ENCODE assay signal across 8 cellular contexts in genomic region chr7:7772385-7772784, GRCh38. TPM values are rescaled to one million over a fixed set of nuclear protein-coding genes. Genes with fewer than 3 reads are reported as not detected.
DNase-seq lines count a peak whose midpoint lies in the region; ATAC-seq lines count a peak whose summit lies in the region.

No MANE protein-coding gene starts in this region.

- no peak overlapping the region for H3K4me2 ChIP-seq in GM23248 (ENCODE audit: unreplicated experiment)

- H3K9ac ChIP-seq in GM23248 = no peak overlapping the region

- H4K20me1 ChIP-seq in GM23248 (ENCODE audit: insufficient read depth) = no peaks in the 10 kb centered on the region

- H3K9me2 ChIP-seq in GM23248 (ENCODE audit: insufficient read depth) = no peaks in the 10 kb centered on the region

- H3K27me3 ChIP-seq in thymus (ENCODE audit: control insufficient read depth, insufficient read depth) (no peaks in the 10 kb centered on the region), GM23248 (replicated peaks; ENCODE audit: insufficient read depth) (no peaks in the 10 kb centered on the region)

- no peak overlapping the region for H3K4me3 ChIP-seq in thymus (ENCODE audit: low read length)
- H3K4me3 ChIP-seq in GM23248 = no peak overlapping the region

- H3K4me1 ChIP-seq in thymus (ENCODE audit: control insufficient read depth, insufficient read depth, low read length) (no peaks in the 10 kb centered on the region), GM23248 (ENCODE audit: insufficient read depth) (0 out of 2 replicates have a peak, but pooled peaks cover 5% of the 10 kb centered on the region)

- H3K79me2 ChIP-seq in GM23248 (ENCODE audit: insufficient read depth) = no peaks in the 10 kb centered on the region

- 55% methylated on average over 6 of the region's 6 CpGs for WGBS in thymus
- 96 to 97% methylated on average over 6 of the region's 6 CpGs for WGBS in GM23248 (ENCODE audit: low coverage in 1 of 2, low lambda C conversion rate in 2 of 2, missing lambda C conversion rate in 2 of 2), 2 experiments

- H3F3A ChIP-seq in GM23248 (ENCODE audit: insufficient read depth) = no peaks in the 10 kb centered on the region

- H3K27ac ChIP-seq in thymus (ENCODE audit: low read depth) = peak overlapping the region; percentile 64
- no peak overlapping the region for H3K27ac ChIP-seq in GM23248

- ATAC-seq in GM21717 (IDR thresholded peaks at IDR 0.05; ENCODE audit: unreplicated experiment) (peak; percentile 56), GM21381 (IDR thresholded peaks at IDR 0.05; ENCODE audit: unreplicated experiment) (no peak)

- in situ Hi-C loops in GM23248 (cut with MboI) = no loop called here

- peak; percentile 12 for DNase-seq in COLO829 (ENCODE audit: low spot score)
- DNase-seq in NCI-H2171 (lab: John Stamatoyannopoulos, UW) = peak; percentile 61
- peak; percentile 18 for DNase-seq in dermis blood vessel endothelial cell
- DNase-seq in GM23248 = no peak
- DNase-seq in putamen (ENCODE audit: low spot score) = no peak

- H3K36me3 ChIP-seq in thymus (ENCODE audit: control insufficient read depth, insufficient read depth) (no peaks in the 10 kb centered on the region), GM23248 (ENCODE audit: low read depth) (no peaks in the 10 kb centered on the region)

- no peak overlapping the region for H2AFZ ChIP-seq in GM23248

- no peaks in the 10 kb centered on the region for H3K9me3 ChIP-seq in thymus (ENCODE audit: control insufficient read depth)
- no peaks in the 10 kb centered on the region for H3K9me3 ChIP-seq in GM23248 (ENCODE audit: low read depth)

RNA-seq across cellular contexts. Expression of gene RPA3, which starts 54.0 kb away (rescaled TPM):
- 18.9 and 25.5 TPM in 2 replicates for total RNA-seq in dermis blood vessel endothelial cell
- 42.7 TPM for polyA plus RNA-seq in thymus
- 5.8 and 16.3 TPM in 2 replicates for total RNA-seq in GM23248 (2014; rRNA removed; shearing (Covaris generic))
- 71.8 and 78.7 TPM in 2 replicates for polyA plus RNA-seq in GM23248 (2016; fragmentation: Nextera tagmentation; extraction: Ambion mirVana)

Comparison
In these comparisons a context has a peak if more than half of its experiments do, and no peak if none do; other contexts are left out.
1. DNase-seq: peak in COLO829 (single experiment), NCI-H2171 (single experiment) and dermis blood vessel endothelial cell (single experiment); none in GM23248 (single experiment) and putamen (single experiment).